Comparison of ENCODE assay signal across 9 cellular contexts in genomic region chr11:16226245-16226644, GRCh38.
DNase-seq lines count a peak whose midpoint lies in the region; ATAC-seq and TF ChIP-seq lines count a peak whose summit lies in the region.
"Had no signal": no experiment of that assay in that cellular context is flagged by ENCODE, and none has a peak within 500 bp of the region (broad histone marks: within the 10 kb centered on the region; RNA-seq: fewer than 3 reads in every experiment).

No MANE protein-coding gene starts in this region.

- no peak overlapping the region for H3K27ac ChIP-seq in cardiac muscle cell
- no peak overlapping the region for H3K27ac ChIP-seq in transverse colon

- WGBS in transverse colon (ENCODE audit: low coverage in 1 of 2), 2 donors: 33 to 54% methylated on average over 2 to 3 of the region's 3 CpGs

- H3K36me3 ChIP-seq in cardiac muscle cell (no peaks in the 10 kb centered on the region), transverse colon (no peaks in the 10 kb centered on the region)

- H3K4me1 ChIP-seq in cardiac muscle cell (ENCODE audit: low read depth) (no peaks in the 10 kb centered on the region), transverse colon (peaks cover 0 to 17% (median 0%) of the 10 kb centered on the region in 4 donors)

- H3K9me3 ChIP-seq in cardiac muscle cell (ENCODE audit: low read depth) (no peaks in the 10 kb centered on the region), transverse colon (no peaks in the 10 kb centered on the region)

- H3K4me3 ChIP-seq in cardiac muscle cell (no peak overlapping the region), transverse colon (no peak overlapping the region)

- in situ Hi-C loops in transverse colon (cut with MboI; ENCODE audit: low pct_ligation_motif_present in 1 of 4, low pct_unique_long_range_greater_than_20kb in 1 of 4, low sequenced_read_pairs in 3 of 4): no loop called here

- H3K27me3 ChIP-seq in cardiac muscle cell: no peaks in the 10 kb centered on the region
- no peaks in the 10 kb centered on the region for H3K27me3 ChIP-seq in transverse colon

- peak; percentile 18 for DNase-seq in NCI-H2227 (lab: John Stamatoyannopoulos, UW; ENCODE audit: unreplicated experiment)
- DNase-seq in NCI-H2227 treated with DMSO at 0.1 percent for 48 hours (lab: John Stamatoyannopoulos, UW): no peak
- peak; percentile 52 for DNase-seq in RPMI8226
- DNase-seq in cardiac muscle cell (ENCODE audit: low read depth in 1 of 2, low spot score in 1 of 2): peak; percentile 25 to 44
- peak; percentile 89 for DNase-seq in transverse colon

- TF ChIP-seq EP300 in transverse colon (IDR thresholded peaks at IDR 0.05; ENCODE audit: low read depth): no peak

- no peak for TF ChIP-seq POLR2A in transverse colon (IDR thresholded peaks at IDR 0.05)

- intact Hi-C loops in transverse colon (cut with DNase I; ENCODE audit: low total_unique reads): no loop called here

- TF ChIP-seq CTCF in cardiac muscle cell (IDR thresholded peaks at IDR 0.05; ENCODE audit: low read depth, low read length): no peak
- TF ChIP-seq CTCF in transverse colon (IDR thresholded peaks at IDR 0.05): no peak

- ATAC-seq in HG03565 (IDR thresholded peaks at IDR 0.05; ENCODE audit: unreplicated experiment) (no peak), HG02623 (IDR thresholded peaks at IDR 0.05; ENCODE audit: unreplicated experiment) (no peak), HG03354 (IDR thresholded peaks at IDR 0.05; ENCODE audit: poor library complexity, severe bottlenecking, unreplicated experiment) (no peak)
- ATAC-seq: activated naive CD4-positive, alpha-beta T cell treated with anti-CD3 and anti-CD28 coated beads, Interleukin-2, amount 50 U/mL, for 72 hours had no signal
